Comparison of ENCODE assay signal across 22 cellular contexts in the genomic region with DNA sequence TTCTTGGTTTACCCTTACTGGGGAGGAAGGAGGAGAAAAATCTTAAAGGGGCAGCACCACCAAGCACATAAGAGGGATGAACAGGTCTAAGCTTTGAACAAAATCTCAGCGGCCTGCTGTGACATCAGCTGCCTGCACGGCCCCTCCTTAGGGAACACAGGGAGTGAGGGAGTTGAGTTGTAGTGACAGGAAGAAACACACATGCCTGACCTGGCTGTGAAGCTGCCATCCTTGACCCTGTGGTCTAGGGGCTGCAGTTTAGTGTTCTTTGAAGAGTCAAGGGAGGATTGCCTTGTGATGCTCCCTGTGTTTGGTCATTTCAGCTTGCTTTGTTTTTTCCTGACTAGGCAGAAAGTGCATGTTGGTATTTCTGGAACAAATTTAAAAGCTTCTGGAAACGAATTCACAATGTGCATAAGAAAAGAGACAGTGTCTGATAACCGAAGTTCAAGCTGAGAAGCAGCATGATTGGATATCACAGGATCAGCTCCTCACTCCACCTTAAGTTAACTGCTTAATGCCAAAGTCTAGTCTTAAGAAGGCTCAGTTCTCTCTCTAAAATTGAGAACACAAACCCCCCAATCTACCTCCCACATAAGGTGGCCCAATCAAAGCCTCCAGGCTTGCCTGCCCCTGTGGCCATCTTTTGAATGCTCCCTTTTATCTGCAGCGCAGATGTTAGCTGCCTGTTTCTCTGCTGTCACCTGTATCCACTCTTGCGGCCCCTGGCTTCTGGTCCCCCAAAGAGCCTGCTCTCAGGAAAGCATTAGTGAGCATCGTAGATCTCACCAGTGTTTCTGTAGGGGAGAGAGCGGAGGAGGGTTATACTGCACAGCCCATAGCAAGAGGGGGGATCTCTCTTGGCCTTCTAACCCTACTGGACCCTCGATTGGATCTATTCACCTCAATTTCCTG.
"Had no signal": no experiment of that assay in that cellular context is flagged by ENCODE, and none has a peak within 500 bp of the region (broad histone marks: within the 10 kb centered on the region; RNA-seq: fewer than 3 reads in every experiment).

No MANE protein-coding gene starts in this region.

- H3K36me3 ChIP-seq: heart left ventricle, left ventricle myocardium inferior, lower lobe of right lung, right atrium auricular region, stomach, thoracic aorta, transverse colon had no signal

- H3K36me3 Mint-ChIP-seq: memory B cell, mesothelial cell of epicardium, natural killer cell had no signal

- H3K4me3 Mint-ChIP-seq: endodermal cell, memory B cell, mesothelial cell of epicardium, natural killer cell had no signal

- FAIRE-seq: endothelial cell of umbilical vein, keratinocyte, small intestine, urothelium cell line had no signal

- H3K27me3 ChIP-seq: heart left ventricle, right atrium auricular region, transverse colon had no signal

- H3K9me3 Mint-ChIP-seq: endodermal cell, memory B cell, mesothelial cell of epicardium, natural killer cell had no signal

- H3K27ac ChIP-seq: coronary artery, heart left ventricle, left ventricle myocardium inferior, lower lobe of right lung, right atrium auricular region, stomach, thoracic aorta, transverse colon had no signal

- ATAC-seq: lower lobe of right lung, natural killer cell had no signal

- H3K4me1 ChIP-seq: lower lobe of right lung, stomach, transverse colon had no signal

- H3K4me3 ChIP-seq: coronary artery, heart left ventricle, left ventricle myocardium inferior, lower lobe of right lung, right atrium auricular region, stomach, thoracic aorta, transverse colon had no signal

- H3K27ac Mint-ChIP-seq: endodermal cell, memory B cell, mesothelial cell of epicardium, natural killer cell had no signal

- H3K9me3 ChIP-seq: heart left ventricle, left ventricle myocardium inferior, lower lobe of right lung, right atrium auricular region, stomach, thoracic aorta, transverse colon had no signal

- DNase-seq: effector CD4-positive, alpha-beta T cell; endodermal cell; erythroblast; foreskin melanocyte; left ventricle myocardium inferior; lower lobe of right lung; natural killer cell; posterior cingulate gyrus; small intestine; stimulated activated CD4-positive, alpha-beta T cell treated with anti-CD3 and anti-CD28 coated beads, Interleukin-12 subunit alpha, Interleukin-12 subunit beta, amount 100 ng/mL, for 4 hours; stimulated activated naive CD4-positive, alpha-beta T cell; stomach; transverse colon had no signal

- H3K4me1 Mint-ChIP-seq: memory B cell, natural killer cell had no signal
